8 cellular contexts compared by ENCODE assay signal in the genomic region with DNA sequence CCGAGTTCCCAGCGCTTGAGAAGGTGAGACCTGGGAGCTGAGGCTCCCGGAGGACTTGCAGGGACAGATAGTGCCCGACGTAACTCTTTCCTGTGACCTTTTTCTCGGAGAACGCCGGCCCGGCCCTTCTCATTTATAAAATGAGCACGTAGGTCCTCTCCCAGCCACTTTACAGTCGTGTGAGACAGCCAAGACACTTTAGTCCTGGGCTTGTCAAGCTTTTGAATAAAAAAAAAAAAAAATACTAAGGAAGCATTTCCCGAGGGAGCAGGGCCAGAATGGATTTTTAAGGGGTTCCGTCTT. TPM values are rescaled to one million over a fixed set of nuclear protein-coding genes. Genes with fewer than 3 reads are reported as not detected.
DNase-seq lines count a peak whose midpoint lies in the region; ATAC-seq and TF ChIP-seq lines count a peak whose summit lies in the region.

No MANE protein-coding gene starts in this region.

- peaks cover 11% of the 10 kb centered on the region for H3K36me3 Mint-ChIP-seq in CD4-positive, alpha-beta T cell (ENCODE audit: low read depth)

- H3K9me3 Mint-ChIP-seq in CD4-positive, alpha-beta T cell, result no peaks in the 10 kb centered on the region

- peaks cover 43% of the 10 kb centered on the region for H3K4me1 Mint-ChIP-seq in CD4-positive, alpha-beta T cell (ENCODE audit: low read depth)

- H3K4me1 ChIP-seq in NT2/D1 (ENCODE audit: insufficient read depth, insufficient read length), result peaks cover 3% of the 10 kb centered on the region
- H3K4me1 ChIP-seq in endocrine pancreas (ENCODE audit: control insufficient read depth, insufficient read depth, low read length), result no peaks in the 10 kb centered on the region
- peaks cover 37 to 39% of the 10 kb centered on the region in 2 experiments for H3K4me1 ChIP-seq in neutrophil (ENCODE audit: control insufficient read depth in 1 of 2, insufficient read depth in 1 of 2, low read depth in 1 of 2, low read length in 1 of 2)

- POLR2A ChIA-PET in CD4-positive, alpha-beta T cell (lab: Charles Lee), result interaction anchor here (0.6 to 5.5 kb wide), 17 partner anchors 9 to 381 kb away, joined by 3 to 115 read pairs (median 5); a partner anchor contains a TSS

- H3K36me3 ChIP-seq in NT2/D1 (ENCODE audit: insufficient read depth, insufficient read length, low read length), result no peaks in the 10 kb centered on the region
- no peaks in the 10 kb centered on the region for H3K36me3 ChIP-seq in endocrine pancreas (ENCODE audit: control insufficient read depth, insufficient read depth, low read length)
- no peaks in the 10 kb centered on the region for H3K36me3 ChIP-seq in neutrophil

- H3K9ac ChIP-seq in NT2/D1 (ENCODE audit: insufficient read length, low read depth), result peak overlapping the region; percentile 50
- H3K9ac ChIP-seq in endocrine pancreas (ENCODE audit: control insufficient read depth, insufficient read depth, low read length), result no peak overlapping the region

- DNase-seq in CD4-positive, alpha-beta T cell, result no peak
- no peak for DNase-seq in NT2/D1 (ENCODE audit: low read depth, low spot score)
- DNase-seq in stimulated activated naive CD4-positive, alpha-beta T cell (lab: John Stamatoyannopoulos, UW), result no peak
- no peak for DNase-seq in COLO668 (lab: John Stamatoyannopoulos, UW; ENCODE audit: unreplicated experiment)
- DNase-seq in omental fat pad (ENCODE audit: low spot score), result no peak
- DNase-seq in SIG-M5 (lab: John Stamatoyannopoulos, UW), result no peak

- H3K27ac Mint-ChIP-seq in CD4-positive, alpha-beta T cell, result peak overlapping the region; percentile 90

- no peak for TF ChIP-seq CTCF in CD4-positive, alpha-beta T cell (IDR thresholded peaks at IDR 0.05)
- TF ChIP-seq CTCF in neutrophil (IDR thresholded peaks at IDR 0.05), result no peak
- no peak for TF ChIP-seq CTCF in omental fat pad (IDR thresholded peaks at IDR 0.05)

- no peaks in the 10 kb centered on the region for H3K9me3 ChIP-seq in CD4-positive, alpha-beta T cell (ENCODE audit: control insufficient read depth, low read length)
- H3K9me3 ChIP-seq in NT2/D1 (ENCODE audit: insufficient read depth, low read length) (no peaks in the 10 kb centered on the region), endocrine pancreas (ENCODE audit: control insufficient read depth, low read length) (no peaks in the 10 kb centered on the region), neutrophil (no peaks in the 10 kb centered on the region)

- no peak for ATAC-seq in CD4-positive, alpha-beta T cell (ENCODE audit: poor library complexity)
- ATAC-seq in omental fat pad (ENCODE audit: low FRiP score), result no peak

- intact Hi-C loops in CD4-positive, alpha-beta T cell (cut with DNase I, micrococcal nuclease), result loop anchor here (1.0 to 10.0 kb wide), 8 partner anchors 14 to 342 kb away; a partner anchor contains a TSS

- peak overlapping the region; percentile 95 for H3K4me3 Mint-ChIP-seq in CD4-positive, alpha-beta T cell

- H3K27me3 ChIP-seq in CD4-positive, alpha-beta T cell (ENCODE audit: control insufficient read depth, insufficient read depth, low read length), result no peaks in the 10 kb centered on the region
- H3K27me3 ChIP-seq in NT2/D1 (ENCODE audit: insufficient read depth, insufficient read length) (peaks cover 3% of the 10 kb centered on the region), endocrine pancreas (ENCODE audit: control insufficient read depth, insufficient read depth, low read length) (no peaks in the 10 kb centered on the region), neutrophil (no peaks in the 10 kb centered on the region)

- CTCF ChIA-PET in CD4-positive, alpha-beta T cell (lab: Charles Lee), result interaction anchor here (1.0 to 2.8 kb wide), 3 partner anchors 14 to 61 kb away, joined by 4 to 15 read pairs (median 11); no protein-coding TSS in a partner anchor

- peak overlapping the region; percentile 38 for H3K27ac ChIP-seq in CD4-positive, alpha-beta T cell (ENCODE audit: low read depth, low read length)
- H3K27ac ChIP-seq in neutrophil, result peak overlapping the region; percentile 94

- H3K4me3 ChIP-seq in NT2/D1 (ENCODE audit: insufficient read length, low read depth), result peak overlapping the region; percentile 58
- peak overlapping the region; percentile 72 for H3K4me3 ChIP-seq in endocrine pancreas (ENCODE audit: control insufficient read depth, insufficient read depth, low read length)
- peak overlapping the region; percentile 41 to 47 for H3K4me3 ChIP-seq in neutrophil (ENCODE audit: low read depth in 1 of 2, low read length in 1 of 2)

- no peaks in the 10 kb centered on the region for H3K27me3 Mint-ChIP-seq in CD4-positive, alpha-beta T cell

RNA-seq across cellular contexts. Expression of a gene that starts 0.2 kb away (rescaled TPM):
- total RNA-seq in CD4-positive, alpha-beta T cell, result under 1 TPM in 1 of 2 experiments, not detected in 1; 0.11 TPM
- 1 to 10 TPM in 3 of 4 donors, under 1 TPM in 1; 0.60 to 4.6 (median 1.9) TPM for total RNA-seq in omental fat pad

RNA-seq across cellular contexts. Expression of a gene that starts 0.7 kb away (rescaled TPM):
- 10 to 100 TPM; 28.5 to 30.5 TPM for total RNA-seq in CD4-positive, alpha-beta T cell
- total RNA-seq in omental fat pad, result 10 to 100 TPM; 25.9 to 30.3 (median 27.6) TPM
